13 cellular contexts compared by ENCODE assay signal in the genomic region with DNA sequence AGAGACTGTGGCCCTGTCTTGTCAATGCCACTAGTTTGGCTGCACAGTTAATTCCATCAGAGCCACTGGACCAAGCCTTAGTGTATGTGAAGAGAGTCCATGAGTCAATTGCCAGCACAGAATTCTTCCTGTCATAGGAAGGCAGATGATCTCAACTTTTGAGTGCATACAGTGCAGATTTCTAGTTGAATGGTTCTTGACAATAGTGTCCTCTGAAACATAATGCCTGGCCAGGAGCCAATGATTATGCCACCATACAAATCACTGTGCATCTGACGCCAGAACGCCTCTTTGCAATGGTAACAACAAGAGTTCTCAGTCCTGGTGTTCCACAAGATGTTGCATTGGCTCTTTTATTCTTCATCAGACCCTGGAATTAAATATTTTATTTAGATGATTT. TPM values are rescaled to one million over a fixed set of nuclear protein-coding genes. Genes with fewer than 3 reads are reported as not detected.
DNase-seq lines count a peak whose midpoint lies in the region; ATAC-seq and TF ChIP-seq lines count a peak whose summit lies in the region.
"Had no signal": no experiment of that assay in that cellular context is flagged by ENCODE, and none has a peak within 500 bp of the region (broad histone marks: within the 10 kb centered on the region; RNA-seq: fewer than 3 reads in every experiment).

No MANE protein-coding gene starts in this region.

- H3K9me3 Mint-ChIP-seq in chondrocyte (ENCODE audit: low read depth): no peaks in the 10 kb centered on the region
- no peaks in the 10 kb centered on the region for H3K9me3 Mint-ChIP-seq in effector memory CD8-positive, alpha-beta T cell

- TF ChIP-seq CTCF in chondrocyte (IDR thresholded peaks at IDR 0.05): no peak

- DNase-seq in COLO668 (lab: John Stamatoyannopoulos, UW; ENCODE audit: unreplicated experiment) (peak; percentile 77), M059J (ENCODE audit: low read depth) (peak; percentile 25), NCI-H774 (lab: John Stamatoyannopoulos, UW) (peak; percentile 28), chondrocyte (ENCODE audit: low spot score) (no peak), epidermal melanocyte (ENCODE audit: insufficient read length, low spot score) (no peak)
- no peak for DNase-seq in activated naive CD4-positive, alpha-beta T cell treated with anti-CD3 and anti-CD28 coated beads, Interleukin-2, amount 50 U/mL, for 16 hours
- no peak for DNase-seq in effector memory CD8-positive, alpha-beta T cell
- DNase-seq: activated naive CD4-positive, alpha-beta T cell treated with Interleukin-2 at 50 U/mL for 16 hours; left cardiac atrium; natural killer cell; small intestine had no signal

- H3K4me1 Mint-ChIP-seq in chondrocyte (ENCODE audit: low read depth): peaks cover 3% of the 10 kb centered on the region
- H3K4me1 Mint-ChIP-seq in effector memory CD8-positive, alpha-beta T cell (ENCODE audit: low read depth in 2 of 2): peaks cover 0 to 4% of the 10 kb centered on the region in 2 donors

- ATAC-seq in GM19452 (IDR thresholded peaks at IDR 0.05; ENCODE audit: unreplicated experiment): peak; percentile 32
- ATAC-seq in effector memory CD8-positive, alpha-beta T cell (replicated peaks): no peak
- ATAC-seq: left cardiac atrium, natural killer cell had no signal

- H3K4me3 Mint-ChIP-seq in chondrocyte (ENCODE audit: unreplicated experiment): no peak overlapping the region
- no peak overlapping the region for H3K4me3 Mint-ChIP-seq in effector memory CD8-positive, alpha-beta T cell
- H3K4me3 Mint-ChIP-seq: natural killer cell had no signal

- H3K36me3 Mint-ChIP-seq in chondrocyte (ENCODE audit: low read depth): peaks cover 2% of the 10 kb centered on the region
- H3K36me3 Mint-ChIP-seq in effector memory CD8-positive, alpha-beta T cell (ENCODE audit: insufficient read depth): no peaks in the 10 kb centered on the region
- H3K36me3 Mint-ChIP-seq: natural killer cell had no signal

- peaks cover 64% of the 10 kb centered on the region for H3K27me3 Mint-ChIP-seq in chondrocyte (ENCODE audit: low read depth)
- H3K27me3 Mint-ChIP-seq in effector memory CD8-positive, alpha-beta T cell: peaks cover 58 to 60% of the 10 kb centered on the region in 2 donors

- no peak overlapping the region for H3K27ac Mint-ChIP-seq in chondrocyte (ENCODE audit: unreplicated experiment)
- no peak overlapping the region for H3K27ac Mint-ChIP-seq in effector memory CD8-positive, alpha-beta T cell
- H3K27ac Mint-ChIP-seq: natural killer cell had no signal

RNA-seq across cellular contexts. Expression of a gene that starts 7.1 kb away (rescaled TPM):
- total RNA-seq in M059J (2014; rRNA removed; shearing (Covaris generic)): 0.44 TPM in 1 of 2 replicates, not detected in the other
- not detected in 3 replicates for total RNA-seq in chondrocyte
- total RNA-seq: left cardiac atrium, natural killer cell, SJSA1 had no signal

RNA-seq across cellular contexts. Expression of a gene that starts 16.3 kb away (rescaled TPM):
- total RNA-seq in M059J (2014; rRNA removed; shearing (Covaris generic)): 0.81 and 2.2 TPM in 2 replicates
- total RNA-seq in chondrocyte: not detected in 3 replicates
- total RNA-seq: left cardiac atrium, natural killer cell had no signal

Comparison
In these comparisons a context has a peak if more than half of its experiments do, and no peak if none do; other contexts are left out.
1. DNase-seq: peak in COLO668 (single experiment), M059J (single experiment) and NCI-H774 (single experiment); none in activated naive CD4-positive, alpha-beta T cell treated with anti-CD3 and anti-CD28 coated beads, Interleukin-2, amount 50 U/mL, for 16 hours (single experiment), chondrocyte (single experiment), effector memory CD8-positive, alpha-beta T cell (0 of 3) and epidermal melanocyte (single experiment).